In genomic region chrX:41391606-41392005, GRCh38 we compare ENCODE assay signal across 20 cellular contexts. TPM values are rescaled to one million over a fixed set of nuclear protein-coding genes. Genes with fewer than 3 reads are reported as not detected.
A peak's percentile ranks its signal among the peaks of the same experiment; 100 is the strongest.
DNase-seq lines count a peak whose midpoint lies in the region; ATAC-seq and TF ChIP-seq lines count a peak whose summit lies in the region.
"Had no signal": no experiment of that assay in that cellular context is flagged by ENCODE, and none has a peak within 500 bp of the region (broad histone marks: within the 10 kb centered on the region; RNA-seq: fewer than 3 reads in every experiment).

No MANE protein-coding gene starts in this region.

- DNase-seq in NOMO-1 (lab: John Stamatoyannopoulos, UW; ENCODE audit: unreplicated experiment in 2 of 2) (peak; percentile 3 to 18), NOMO-1 treated with DMSO at 0.1 percent for 48 hours (lab: John Stamatoyannopoulos, UW; ENCODE audit: unreplicated experiment) (no peak), mucosa of descending colon (peak; percentile 69 to 83 (median 80)), upper lobe of right lung (peak; percentile 67), GM03348 (ENCODE audit: low spot score) (no peak), uterus (no peak)
- DNase-seq: GM23248, KBM-7, MM.1S, NCI-H1105, NCI-H1694 treated with DMSO at 0.1 percent for 48 hours, NCI-H774 had no signal

- H3K27ac ChIP-seq in upper lobe of right lung (no peak overlapping the region), uterus (no peak overlapping the region)
- H3K27ac ChIP-seq: 22Rv1, BLaER1, GM23248 had no signal

- no peaks in the 10 kb centered on the region for H3K27me3 ChIP-seq in upper lobe of right lung
- no peaks in the 10 kb centered on the region for H3K27me3 ChIP-seq in uterus
- H3K27me3 ChIP-seq: BLaER1 had no signal

- ATAC-seq in esophagus mucosa (peak; percentile 97), mucosa of descending colon (peak; percentile 89), upper lobe of right lung (peak; percentile 69), HG03442 (IDR thresholded peaks at IDR 0.05; ENCODE audit: unreplicated experiment) (no peak)
- ATAC-seq: HCT116 had no signal

- no peak for TF ChIP-seq POLR2A in uterus (IDR thresholded peaks at IDR 0.05)

- H3K36me3 ChIP-seq in mucosa of descending colon (ENCODE audit: low read depth) (no peaks in the 10 kb centered on the region), upper lobe of right lung (no peaks in the 10 kb centered on the region), uterus (no peaks in the 10 kb centered on the region)
- H3K36me3 ChIP-seq: BLaER1 had no signal

- H3K9me3 ChIP-seq in mucosa of descending colon (no peaks in the 10 kb centered on the region), upper lobe of right lung (no peaks in the 10 kb centered on the region), uterus (no peaks in the 10 kb centered on the region)
- H3K9me3 ChIP-seq: BLaER1 had no signal

- H3K4me3 ChIP-seq in mucosa of descending colon = no peak overlapping the region
- no peak overlapping the region for H3K4me3 ChIP-seq in upper lobe of right lung
- no peak overlapping the region for H3K4me3 ChIP-seq in uterus
- H3K4me3 ChIP-seq: BLaER1, GM23248 had no signal

- TF ChIP-seq CTCF in mucosa of descending colon (IDR thresholded peaks at IDR 0.05) (no peak), upper lobe of right lung (IDR thresholded peaks at IDR 0.05) (no peak), uterus (IDR thresholded peaks at IDR 0.05) (no peak)

- H3K4me1 ChIP-seq in mucosa of descending colon (ENCODE audit: low read depth) (no peaks in the 10 kb centered on the region), upper lobe of right lung (no peaks in the 10 kb centered on the region), uterus (no peaks in the 10 kb centered on the region)
- H3K4me1 ChIP-seq: BLaER1 had no signal

- intact Hi-C loops in mucosa of descending colon (cut with DNase I, micrococcal nuclease) (no loop called here), upper lobe of right lung (cut with DNase I) (no loop called here), uterus (cut with DNase I; ENCODE audit: low total_unique reads) (no loop called here)

RNA-seq across cellular contexts. Expression of gene NYX, which starts 55.5 kb away (rescaled TPM):
- total RNA-seq in esophagus mucosa = not detected
- not detected for total RNA-seq in mucosa of descending colon
- total RNA-seq in upper lobe of right lung = not detected
- total RNA-seq in uterus = not detected
- total RNA-seq: Daoy, GM23248, NCI-H460, RPMI7951 had no signal

RNA-seq across cellular contexts. Expression of gene DDX3X, which starts 57.6 kb away (rescaled TPM):
- total RNA-seq in esophagus mucosa = 200 TPM
- total RNA-seq in mucosa of descending colon = 100 to 1,000 TPM; 208 to 256 (median 250) TPM
- total RNA-seq in upper lobe of right lung = 234 TPM
- total RNA-seq in uterus = 100 to 1,000 TPM; 124 to 387 (median 268) TPM

Comparison
In these comparisons a context has a peak if more than half of its experiments do, and no peak if none do; other contexts are left out.
1. DNase-seq: peak in NOMO-1 (2 of 2), mucosa of descending colon (3 of 3) and upper lobe of right lung (single experiment); none in NOMO-1 treated with DMSO at 0.1 percent for 48 hours (single experiment), GM03348 (single experiment) and uterus (0 of 2).